1 cellular context compared by ENCODE assay signal in the genomic region with DNA sequence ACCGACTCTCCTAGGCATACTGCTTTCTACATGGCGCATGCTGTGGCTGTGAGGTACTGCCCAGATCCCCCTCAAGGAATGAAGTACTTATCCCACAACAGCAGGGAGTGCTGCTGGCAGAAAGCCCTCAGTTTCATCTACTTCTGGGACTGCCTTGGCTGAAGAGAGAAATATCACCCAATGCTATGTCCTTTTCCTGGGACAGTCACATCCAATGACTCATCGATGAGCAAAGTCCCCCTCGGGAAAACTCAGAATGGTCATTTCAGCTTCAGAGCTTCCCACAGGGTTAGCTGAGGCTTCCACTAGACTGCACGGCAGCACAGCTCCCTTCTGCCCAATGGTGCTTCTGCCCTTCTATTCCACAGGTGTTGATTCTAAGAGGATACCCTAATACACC.
A peak's percentile ranks its signal among the peaks of the same experiment; 100 is the strongest.
TF ChIP-seq lines count a peak whose summit lies in the region.

No MANE protein-coding gene starts in this region.

TF ChIP-seq in HEK293, 187 proteins besides CTCF, POLR2A, EP300 and RAD21 (continued from another document):
- TF ChIP-seq ZFP41 (tag by site-specific recombination; IDR thresholded peaks at IDR 0.05; ENCODE audit: borderline replicate concordance) (no peak), TRIM28 (IDR thresholded peaks at IDR 0.05; ENCODE audit: borderline replicate concordance, low read length) (no peak), SCRT2 (tag by site-specific recombination; IDR thresholded peaks at IDR 0.05) (no peak), ZNF621 (tag by site-specific recombination; IDR thresholded peaks at IDR 0.05) (no peak), KLF16 (tag by site-specific recombination; IDR thresholded peaks at IDR 0.05) (no peak), HOXC10 (CRISPR knock-in tag; IDR thresholded peaks at IDR 0.05) (no peak), ZNF544 (tag by site-specific recombination; IDR thresholded peaks at IDR 0.05) (no peak), FEZF1 (tag by site-specific recombination; IDR thresholded peaks at IDR 0.05) (0 out of 2 replicates have a peak, but pooled peaks have one; percentile 32), KLF8 (tag by site-specific recombination; IDR thresholded peaks at IDR 0.05) (no peak), ZEB2 (tag by site-specific recombination; IDR thresholded peaks at IDR 0.05) (0 out of 2 replicates have a peak, but pooled peaks have one; percentile 24), ZNF629 (tag by site-specific recombination; IDR thresholded peaks at IDR 0.05) (peak; percentile 12; the same call in 1 of the 2 replicates), ZBTB17 (tag by site-specific recombination; IDR thresholded peaks at IDR 0.05) (no peak), OSR2 (tag by site-specific recombination; IDR thresholded peaks at IDR 0.05) (no peak), ZIC2 (tag by site-specific recombination; IDR thresholded peaks at IDR 0.05) (no peak)
- TF ChIP-seq, protein P1, sequence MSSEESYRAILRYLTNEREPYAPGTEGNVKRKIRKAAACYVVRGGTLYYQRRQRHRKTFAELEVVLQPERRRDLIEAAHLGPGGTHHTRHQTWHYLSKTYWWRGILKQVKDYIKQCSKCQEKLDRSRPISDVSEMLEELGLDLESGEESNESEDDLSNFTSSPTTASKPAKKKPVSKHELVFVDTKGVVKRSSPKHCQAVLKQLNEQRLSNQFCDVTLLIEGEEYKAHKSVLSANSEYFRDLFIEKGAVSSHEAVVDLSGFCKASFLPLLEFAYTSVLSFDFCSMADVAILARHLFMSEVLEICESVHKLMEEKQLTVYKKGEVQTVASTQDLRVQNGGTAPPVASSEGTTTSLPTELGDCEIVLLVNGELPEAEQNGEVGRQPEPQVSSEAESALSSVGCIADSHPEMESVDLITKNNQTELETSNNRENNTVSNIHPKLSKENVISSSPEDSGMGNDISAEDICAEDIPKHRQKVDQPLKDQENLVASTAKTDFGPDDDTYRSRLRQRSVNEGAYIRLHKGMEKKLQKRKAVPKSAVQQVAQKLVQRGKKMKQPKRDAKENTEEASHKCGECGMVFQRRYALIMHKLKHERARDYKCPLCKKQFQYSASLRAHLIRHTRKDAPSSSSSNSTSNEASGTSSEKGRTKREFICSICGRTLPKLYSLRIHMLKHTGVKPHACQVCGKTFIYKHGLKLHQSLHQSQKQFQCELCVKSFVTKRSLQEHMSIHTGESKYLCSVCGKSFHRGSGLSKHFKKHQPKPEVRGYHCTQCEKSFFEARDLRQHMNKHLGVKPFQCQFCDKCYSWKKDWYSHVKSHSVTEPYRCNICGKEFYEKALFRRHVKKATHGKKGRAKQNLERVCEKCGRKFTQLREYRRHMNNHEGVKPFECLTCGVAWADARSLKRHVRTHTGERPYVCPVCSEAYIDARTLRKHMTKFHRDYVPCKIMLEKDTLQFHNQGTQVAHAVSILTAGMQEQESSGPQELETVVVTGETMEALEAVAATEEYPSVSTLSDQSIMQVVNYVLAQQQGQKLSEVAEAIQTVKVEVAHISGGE (tag by site-specific recombination; conservative IDR thresholded peaks at IDR 0.05; ENCODE audit: low read depth) = no peak
- TF ChIP-seq, protein P2, sequence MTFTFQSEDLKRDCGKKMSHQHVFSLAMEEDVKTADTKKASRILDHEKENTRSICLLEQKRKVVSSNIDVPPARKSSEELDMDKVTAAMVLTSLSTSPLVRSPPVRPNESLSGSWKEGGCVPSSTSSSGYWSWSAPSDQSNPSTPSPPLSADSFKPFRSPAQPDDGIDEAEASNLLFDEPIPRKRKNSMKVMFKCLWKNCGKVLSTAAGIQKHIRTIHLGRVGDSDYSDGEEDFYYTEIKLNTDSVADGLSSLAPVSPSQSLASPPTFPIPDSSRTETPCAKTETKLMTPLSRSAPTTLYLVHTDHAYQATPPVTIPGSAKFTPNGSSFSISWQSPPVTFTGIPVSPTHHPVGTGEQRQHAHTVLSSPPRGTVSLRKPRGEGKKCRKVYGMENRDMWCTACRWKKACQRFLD (tag by site-specific recombination; IDR thresholded peaks at IDR 0.05) = no peak
- TF ChIP-seq, protein P3, sequence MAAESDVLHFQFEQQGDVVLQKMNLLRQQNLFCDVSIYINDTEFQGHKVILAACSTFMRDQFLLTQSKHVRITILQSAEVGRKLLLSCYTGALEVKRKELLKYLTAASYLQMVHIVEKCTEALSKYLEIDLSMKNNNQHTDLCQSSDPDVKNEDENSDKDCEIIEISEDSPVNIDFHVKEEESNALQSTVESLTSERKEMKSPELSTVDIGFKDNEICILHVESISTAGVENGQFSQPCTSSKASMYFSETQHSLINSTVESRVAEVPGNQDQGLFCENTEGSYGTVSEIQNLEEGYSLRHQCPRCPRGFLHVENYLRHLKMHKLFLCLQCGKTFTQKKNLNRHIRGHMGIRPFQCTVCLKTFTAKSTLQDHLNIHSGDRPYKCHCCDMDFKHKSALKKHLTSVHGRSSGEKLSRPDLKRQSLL (tag by site-specific recombination; IDR thresholded peaks at IDR 0.05) = no peak
- TF ChIP-seq, protein P4, sequence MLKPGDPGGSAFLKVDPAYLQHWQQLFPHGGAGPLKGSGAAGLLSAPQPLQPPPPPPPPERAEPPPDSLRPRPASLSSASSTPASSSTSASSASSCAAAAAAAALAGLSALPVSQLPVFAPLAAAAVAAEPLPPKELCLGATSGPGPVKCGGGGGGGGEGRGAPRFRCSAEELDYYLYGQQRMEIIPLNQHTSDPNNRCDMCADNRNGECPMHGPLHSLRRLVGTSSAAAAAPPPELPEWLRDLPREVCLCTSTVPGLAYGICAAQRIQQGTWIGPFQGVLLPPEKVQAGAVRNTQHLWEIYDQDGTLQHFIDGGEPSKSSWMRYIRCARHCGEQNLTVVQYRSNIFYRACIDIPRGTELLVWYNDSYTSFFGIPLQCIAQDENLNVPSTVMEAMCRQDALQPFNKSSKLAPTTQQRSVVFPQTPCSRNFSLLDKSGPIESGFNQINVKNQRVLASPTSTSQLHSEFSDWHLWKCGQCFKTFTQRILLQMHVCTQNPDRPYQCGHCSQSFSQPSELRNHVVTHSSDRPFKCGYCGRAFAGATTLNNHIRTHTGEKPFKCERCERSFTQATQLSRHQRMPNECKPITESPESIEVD (tag by site-specific recombination; IDR thresholded peaks at IDR 0.05) = no peak
- TF ChIP-seq, protein P5, sequence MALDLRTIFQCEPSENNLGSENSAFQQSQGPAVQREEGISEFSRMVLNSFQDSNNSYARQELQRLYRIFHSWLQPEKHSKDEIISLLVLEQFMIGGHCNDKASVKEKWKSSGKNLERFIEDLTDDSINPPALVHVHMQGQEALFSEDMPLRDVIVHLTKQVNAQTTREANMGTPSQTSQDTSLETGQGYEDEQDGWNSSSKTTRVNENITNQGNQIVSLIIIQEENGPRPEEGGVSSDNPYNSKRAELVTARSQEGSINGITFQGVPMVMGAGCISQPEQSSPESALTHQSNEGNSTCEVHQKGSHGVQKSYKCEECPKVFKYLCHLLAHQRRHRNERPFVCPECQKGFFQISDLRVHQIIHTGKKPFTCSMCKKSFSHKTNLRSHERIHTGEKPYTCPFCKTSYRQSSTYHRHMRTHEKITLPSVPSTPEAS (tag by site-specific recombination; IDR thresholded peaks at IDR 0.05) = no peak
- TF ChIP-seq, protein P6, sequence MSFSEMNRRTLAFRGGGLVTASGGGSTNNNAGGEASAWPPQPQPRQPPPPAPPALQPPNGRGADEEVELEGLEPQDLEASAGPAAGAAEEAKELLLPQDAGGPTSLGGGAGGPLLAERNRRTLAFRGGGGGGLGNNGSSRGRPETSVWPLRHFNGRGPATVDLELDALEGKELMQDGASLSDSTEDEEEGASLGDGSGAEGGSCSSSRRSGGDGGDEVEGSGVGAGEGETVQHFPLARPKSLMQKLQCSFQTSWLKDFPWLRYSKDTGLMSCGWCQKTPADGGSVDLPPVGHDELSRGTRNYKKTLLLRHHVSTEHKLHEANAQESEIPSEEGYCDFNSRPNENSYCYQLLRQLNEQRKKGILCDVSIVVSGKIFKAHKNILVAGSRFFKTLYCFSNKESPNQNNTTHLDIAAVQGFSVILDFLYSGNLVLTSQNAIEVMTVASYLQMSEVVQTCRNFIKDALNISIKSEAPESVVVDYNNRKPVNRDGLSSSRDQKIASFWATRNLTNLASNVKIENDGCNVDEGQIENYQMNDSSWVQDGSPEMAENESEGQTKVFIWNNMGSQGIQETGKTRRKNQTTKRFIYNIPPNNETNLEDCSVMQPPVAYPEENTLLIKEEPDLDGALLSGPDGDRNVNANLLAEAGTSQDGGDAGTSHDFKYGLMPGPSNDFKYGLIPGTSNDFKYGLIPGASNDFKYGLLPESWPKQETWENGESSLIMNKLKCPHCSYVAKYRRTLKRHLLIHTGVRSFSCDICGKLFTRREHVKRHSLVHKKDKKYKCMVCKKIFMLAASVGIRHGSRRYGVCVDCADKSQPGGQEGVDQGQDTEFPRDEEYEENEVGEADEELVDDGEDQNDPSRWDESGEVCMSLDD (tag by site-specific recombination; IDR thresholded peaks at IDR 0.05) = no peak
- TF ChIP-seq, protein P7, sequence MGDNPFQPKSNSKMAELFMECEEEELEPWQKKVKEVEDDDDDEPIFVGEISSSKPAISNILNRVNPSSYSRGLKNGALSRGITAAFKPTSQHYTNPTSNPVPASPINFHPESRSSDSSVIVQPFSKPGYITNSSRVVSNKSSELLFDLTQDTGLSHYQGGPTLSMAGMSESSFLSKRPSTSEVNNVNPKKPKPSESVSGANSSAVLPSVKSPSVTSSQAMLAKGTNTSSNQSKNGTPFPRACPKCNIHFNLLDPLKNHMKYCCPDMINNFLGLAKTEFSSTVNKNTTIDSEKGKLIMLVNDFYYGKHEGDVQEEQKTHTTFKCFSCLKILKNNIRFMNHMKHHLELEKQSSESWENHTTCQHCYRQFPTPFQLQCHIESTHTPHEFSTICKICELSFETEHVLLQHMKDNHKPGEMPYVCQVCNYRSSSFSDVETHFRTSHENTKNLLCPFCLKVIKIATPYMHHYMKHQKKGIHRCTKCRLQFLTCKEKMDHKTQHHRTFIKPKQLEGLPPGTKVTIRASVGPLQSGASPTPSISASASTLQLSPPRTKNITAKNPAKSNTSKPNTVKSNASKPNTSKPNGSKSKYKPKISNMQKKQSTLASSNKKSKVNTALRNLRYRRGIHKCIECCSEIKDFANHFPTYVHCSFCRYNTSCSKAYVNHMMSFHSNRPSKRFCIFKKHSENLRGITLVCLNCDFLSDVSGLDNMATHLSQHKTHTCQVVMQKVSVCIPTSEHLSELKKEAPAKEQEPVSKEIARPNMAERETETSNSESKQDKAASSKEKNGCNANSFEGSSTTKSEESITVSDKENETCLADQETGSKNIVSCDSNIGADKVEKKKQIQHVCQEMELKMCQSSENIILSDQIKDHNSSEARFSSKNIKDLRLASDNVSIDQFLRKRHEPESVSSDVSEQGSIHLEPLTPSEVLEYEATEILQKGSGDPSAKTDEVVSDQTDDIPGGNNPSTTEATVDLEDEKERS (tag by site-specific recombination; IDR thresholded peaks at IDR 0.05) = no peak
